In genomic region chr11:108237058-108237481, GRCh38 we compare ENCODE assay signal across 11 cellular contexts. TPM values are rescaled to one million over a fixed set of nuclear protein-coding genes. Genes with fewer than 3 reads are reported as not detected.
A peak's percentile ranks its signal among the peaks of the same experiment; 100 is the strongest.
DNase-seq lines count a peak whose midpoint lies in the region; ATAC-seq and TF ChIP-seq lines count a peak whose summit lies in the region.
"Had no signal": no experiment of that assay in that cellular context is flagged by ENCODE, and none has a peak within 500 bp of the region (broad histone marks: within the 10 kb centered on the region; RNA-seq: fewer than 3 reads in every experiment).

No MANE protein-coding gene starts in this region.

- no peak overlapping the region for H2AK5ac ChIP-seq in mesenchymal stem cell (ENCODE audit: low read length, severe bottlenecking)

- peaks cover 22% of the 10 kb centered on the region for H3K79me1 ChIP-seq in mesenchymal stem cell (replicated peaks; ENCODE audit: low read length, poor library complexity, severe bottlenecking)

- H2BK12ac ChIP-seq in mesenchymal stem cell (ENCODE audit: low read length in 2 of 2) = peak overlapping the region in 1 of 2 experiments; percentile 72

- peak; percentile 26 for DNase-seq in mesenchymal stem cell
- no peak for DNase-seq in heart right ventricle
- DNase-seq in NCI-H510A treated with DMSO at 0.1 percent for 48 hours (lab: John Stamatoyannopoulos, UW) = no peak
- no peak for DNase-seq in NCI-H524 treated with DMSO at 0.1 percent for 48 hours (lab: John Stamatoyannopoulos, UW)
- DNase-seq in stimulated activated CD4-positive, alpha-beta T cell treated with anti-CD3 and anti-CD28 coated beads, Interleukin-4, amount 100 ng/mL, for 24 hours = no peak
- DNase-seq: body of pancreas had no signal

- no peak for TF ChIP-seq CTCF in heart right ventricle (IDR thresholded peaks at IDR 0.05)

- H3K4ac ChIP-seq in mesenchymal stem cell (ENCODE audit: low read depth in 1 of 2, low read length in 2 of 2) = peak overlapping the region; percentile 91 to 93

- no peak overlapping the region for H2BK15ac ChIP-seq in mesenchymal stem cell (ENCODE audit: low read depth, poor library complexity, severe bottlenecking)

- peak overlapping the region; percentile 60 for H4K8ac ChIP-seq in mesenchymal stem cell (ENCODE audit: low read length)

- H3K4me2 ChIP-seq in mesenchymal stem cell (ENCODE audit: low read length, poor library complexity, severe bottlenecking) = no peak overlapping the region

- H3K36me3 ChIP-seq in KOPT-K1 (ENCODE audit: insufficient read depth, low read length) = peaks cover 46% of the 10 kb centered on the region
- peaks cover 17 to 87% of the 10 kb centered on the region in 2 experiments for H3K36me3 ChIP-seq in mesenchymal stem cell (ENCODE audit: control insufficient read depth in 1 of 2, insufficient read depth in 2 of 2, low read depth in 1 of 2, low read length in 2 of 2)
- H3K36me3 ChIP-seq in heart right ventricle = peaks cover 0 to 100% (median 25%) of the 10 kb centered on the region in 9 donors

- intact Hi-C loops in heart right ventricle (cut with DNase I) = loop anchor here in 1 of 10 donors (10.0 kb wide), 1 partner anchor 418 kb away; no protein-coding TSS in a partner anchor

- no peak overlapping the region for H2BK5ac ChIP-seq in mesenchymal stem cell (ENCODE audit: low read depth, low read length, poor library complexity, severe bottlenecking)

- H3K23ac ChIP-seq in mesenchymal stem cell (ENCODE audit: low read length in 2 of 2) = no peak overlapping the region

- no peak overlapping the region for H3K9ac ChIP-seq in mesenchymal stem cell (ENCODE audit: low read length)
- H3K9ac ChIP-seq: KMS-11 had no signal

- H3K9me3 ChIP-seq in KOPT-K1 (ENCODE audit: insufficient read depth, low read length, poor library complexity, severe bottlenecking) = peaks cover 4% of the 10 kb centered on the region
- H3K9me3 ChIP-seq in mesenchymal stem cell (ENCODE audit: control insufficient read depth, low read length) = no peaks in the 10 kb centered on the region
- H3K9me3 ChIP-seq in heart right ventricle = peaks cover 0 to 4% (median 0%) of the 10 kb centered on the region in 11 donors
- H3K9me3 ChIP-seq: body of pancreas, suprapubic skin had no signal

- H3K4me1 ChIP-seq in mesenchymal stem cell (ENCODE audit: control insufficient read depth, insufficient read depth, low read depth, low read length) = no peaks in the 10 kb centered on the region
- H3K4me1 ChIP-seq in heart right ventricle = peaks cover 0 to 44% (median 0%) of the 10 kb centered on the region in 9 donors
- H3K4me1 ChIP-seq: body of pancreas had no signal

- no peak overlapping the region for H2BK120ac ChIP-seq in mesenchymal stem cell (ENCODE audit: low read depth, low read length)

- no CpG with 5 or more reads among the region's 1 CpG for WGBS in mesenchymal stem cell
- 92 to 94% methylated on average over 1 of the region's 1 CpG for WGBS in heart right ventricle, 2 donors

- H3K14ac ChIP-seq in mesenchymal stem cell (ENCODE audit: low read length in 2 of 2) = no peak overlapping the region

- no peak overlapping the region for H4K91ac ChIP-seq in mesenchymal stem cell (ENCODE audit: low read length)

- ATAC-seq in GM18873 (IDR thresholded peaks at IDR 0.05; ENCODE audit: low FRiP score, unreplicated experiment) (peak; percentile 30), HG02642 (IDR thresholded peaks at IDR 0.05; ENCODE audit: poor library complexity, unreplicated experiment) (peak; percentile 36), heart right ventricle (no peak)
- ATAC-seq: body of pancreas had no signal

- H3K27me3 ChIP-seq in mesenchymal stem cell (ENCODE audit: control insufficient read depth in 1 of 2, insufficient read depth in 1 of 2, low read length in 2 of 2) = no peaks in the 10 kb centered on the region
- H3K27me3 ChIP-seq in heart right ventricle = no peaks in the 10 kb centered on the region
- H3K27me3 ChIP-seq: body of pancreas, suprapubic skin had no signal

- no peak overlapping the region for H2AFZ ChIP-seq in mesenchymal stem cell (ENCODE audit: low read depth, low read length)

- H3K18ac ChIP-seq in mesenchymal stem cell (ENCODE audit: low read depth in 1 of 2, low read length in 2 of 2) = peak overlapping the region in 1 of 2 experiments; percentile 8

- H3K4me3 ChIP-seq in mesenchymal stem cell (ENCODE audit: insufficient read depth in 1 of 2, low read depth in 1 of 2, low read length in 2 of 2) (no peak overlapping the region), heart right ventricle (no peak overlapping the region)
- H3K4me3 ChIP-seq: body of pancreas, suprapubic skin had no signal

- H3K27ac ChIP-seq in KOPT-K1 (ENCODE audit: low read depth, low read length, poor library complexity, severe bottlenecking) (peak overlapping the region; percentile 90), mesenchymal stem cell (ENCODE audit: low read length, poor library complexity, severe bottlenecking) (no peak overlapping the region), heart right ventricle (peak overlapping the region in 2 of 10 donors; percentile 15 to 78)
- H3K27ac ChIP-seq: body of pancreas, KMS-11, suprapubic skin had no signal

RNA-seq across cellular contexts. Expression of gene ATM, which starts 14.2 kb away (rescaled TPM):
- polyA plus RNA-seq in mesenchymal stem cell (2013, experiment 1 of 2) = 22.4 TPM
- polyA plus RNA-seq in mesenchymal stem cell (2013, experiment 2 of 2) = 20.4 TPM
- total RNA-seq in heart right ventricle = 10 to 100 TPM; 23.5 to 50.7 (median 34.1) TPM
- 10 to 100 TPM in 1 of 2 donors, 1 to 10 TPM in 1; 9.4 to 20.3 TPM for polyA plus RNA-seq in heart right ventricle

RNA-seq across cellular contexts. Expression of gene NPAT, which starts 14.6 kb away (rescaled TPM):
- 9.6 TPM for polyA plus RNA-seq in mesenchymal stem cell (2013, experiment 1 of 2)
- 9.3 TPM for polyA plus RNA-seq in mesenchymal stem cell (2013, experiment 2 of 2)
- total RNA-seq in heart right ventricle = 10 to 100 TPM in 4 of 10 donors, 1 to 10 TPM in 6; 7.6 to 11.4 (median 9.5) TPM
- polyA plus RNA-seq in heart right ventricle = 1 to 10 TPM; 1.9 to 2.1 TPM

Comparison
In these comparisons a context has a peak if more than half of its experiments do, and no peak if none do; other contexts are left out.
1. ATAC-seq: peak in GM18873 (single experiment) and HG02642 (single experiment); none in heart right ventricle (0 of 8).